Comparison of ENCODE assay signal across 9 cellular contexts in the genomic region with DNA sequence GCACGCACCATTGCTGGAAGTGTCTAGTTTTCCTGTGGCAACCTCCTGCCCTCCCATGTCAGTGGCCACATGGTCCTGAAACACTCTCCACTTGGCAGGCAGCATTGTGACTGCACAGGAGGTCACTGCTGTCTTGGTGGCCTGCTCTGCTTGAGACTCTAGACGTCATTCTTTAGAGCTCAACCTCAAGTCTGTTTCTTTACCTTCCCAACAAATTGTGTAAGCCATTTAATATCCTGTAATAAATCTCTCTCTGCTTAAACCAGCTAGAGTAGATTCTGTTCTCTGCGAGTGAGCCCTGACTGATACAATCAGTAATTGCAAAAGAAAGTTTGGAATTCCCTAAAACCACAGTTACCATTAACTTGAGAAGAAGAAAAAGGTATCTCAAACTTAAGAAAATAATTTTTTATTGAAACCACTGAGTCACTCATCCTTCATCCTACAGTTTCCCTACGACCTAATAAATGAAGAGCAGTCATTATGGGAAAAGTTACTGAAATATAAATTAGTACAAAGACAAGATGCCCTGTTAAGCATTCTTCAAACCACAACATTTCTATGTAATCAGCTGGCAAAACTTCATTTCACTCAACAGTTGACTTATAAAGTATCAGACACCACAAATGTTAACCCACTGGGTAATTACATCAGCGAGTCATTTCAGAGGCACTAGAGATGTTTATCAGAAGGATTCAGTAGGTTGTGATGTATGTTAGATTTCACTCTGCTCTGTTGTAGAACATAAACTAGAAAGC. TPM values are rescaled to one million over a fixed set of nuclear protein-coding genes. Genes with fewer than 3 reads are reported as not detected.
DNase-seq lines count a peak whose midpoint lies in the region; ATAC-seq and TF ChIP-seq lines count a peak whose summit lies in the region.
"Had no signal": no experiment of that assay in that cellular context is flagged by ENCODE, and none has a peak within 500 bp of the region (broad histone marks: within the 10 kb centered on the region; RNA-seq: fewer than 3 reads in every experiment).

No MANE protein-coding gene starts in this region.

- no peak for TF ChIP-seq CTCF in type B pancreatic cell (conservative IDR thresholded peaks at IDR 0.05)

- no peak for DNase-seq in activated T-cell treated with anti-CD3 and anti-CD28 coated beads, Interleukin-2, amount 50 U/mL, for 4 hours
- DNase-seq in activated T-cell treated with anti-CD3 and anti-CD28 coated beads for 4 hours (no peak), SK-N-DZ (ENCODE audit: low spot score) (peak; percentile 42), glomerular visceral epithelial cell (ENCODE audit: extremely low spot score) (peak; percentile 80), type B pancreatic cell (ENCODE audit: extremely low spot score, unreplicated experiment) (no peak), 8988T (no peak)
- no peak for DNase-seq in activated effector memory CD4-positive, alpha-beta T cell treated with anti-CD3 and anti-CD28 coated beads, Interleukin-2, amount 50 U/mL, for 16 hours
- DNase-seq in stimulated activated CD4-positive, alpha-beta T cell treated with anti-CD3 and anti-CD28 coated beads, Interleukin-2, amount 100 ng/mL, for 48 hours: no peak
- DNase-seq: C1 segment of cervical spinal cord had no signal

- peak; percentile 91 for ATAC-seq in activated T-cell treated with anti-CD3 and anti-CD28 coated beads, Interleukin-2, amount 50 U/mL, for 4 hours

- peaks cover 43% of the 10 kb centered on the region for H3K4me1 Mint-ChIP-seq in activated T-cell treated with anti-CD3 and anti-CD28 coated beads, Interleukin-2, amount 50 U/mL, for 4 hours (ENCODE audit: low read depth)
- H3K4me1 Mint-ChIP-seq in type B pancreatic cell (ENCODE audit: unreplicated experiment): peaks cover 46% of the 10 kb centered on the region

- peak overlapping the region; percentile 87 for H3K27ac Mint-ChIP-seq in type B pancreatic cell

- no peak overlapping the region for H3K4me3 Mint-ChIP-seq in activated T-cell treated with anti-CD3 and anti-CD28 coated beads, Interleukin-2, amount 50 U/mL, for 4 hours
- H3K4me3 Mint-ChIP-seq in type B pancreatic cell: no peak overlapping the region

- H3K36me3 Mint-ChIP-seq in activated T-cell treated with anti-CD3 and anti-CD28 coated beads, Interleukin-2, amount 50 U/mL, for 4 hours (ENCODE audit: insufficient read depth): peaks cover 11% of the 10 kb centered on the region
- H3K36me3 Mint-ChIP-seq in type B pancreatic cell: peaks cover 10% of the 10 kb centered on the region

- no peaks in the 10 kb centered on the region for H3K27me3 Mint-ChIP-seq in activated T-cell treated with anti-CD3 and anti-CD28 coated beads, Interleukin-2, amount 50 U/mL, for 4 hours (ENCODE audit: low read depth)
- no peaks in the 10 kb centered on the region for H3K27me3 Mint-ChIP-seq in type B pancreatic cell

- H3K9me3 Mint-ChIP-seq in activated T-cell treated with anti-CD3 and anti-CD28 coated beads, Interleukin-2, amount 50 U/mL, for 4 hours: no peaks in the 10 kb centered on the region
- no peaks in the 10 kb centered on the region for H3K9me3 Mint-ChIP-seq in type B pancreatic cell

RNA-seq across cellular contexts. Expression of gene SLC25A13, which starts 18.0 kb away (rescaled TPM):
- total RNA-seq in activated T-cell treated with anti-CD3 and anti-CD28 coated beads, Interleukin-2, amount 50 U/mL, for 4 hours: 10 to 100 TPM; 18.0 to 19.0 (median 18.3) TPM
- polyA plus RNA-seq in SK-N-DZ (2014; cell fraction: cytosol; rRNA removed): 101 and 109 TPM in 2 replicates
- 68.9 and 75.0 TPM in 2 replicates for polyA plus RNA-seq in SK-N-DZ (2014; cell fraction: nucleus; rRNA removed)
- 46.3 and 55.8 TPM in 2 replicates for total RNA-seq in type B pancreatic cell (ENCODE audit: low replicate concordance)

Comparison
In these comparisons a context has a peak if more than half of its experiments do, and no peak if none do; other contexts are left out.
1. DNase-seq: peak in SK-N-DZ (single experiment) and glomerular visceral epithelial cell (single experiment); none in activated T-cell treated with anti-CD3 and anti-CD28 coated beads, Interleukin-2, amount 50 U/mL, for 4 hours (single experiment), activated T-cell treated with anti-CD3 and anti-CD28 coated beads for 4 hours (single experiment), type B pancreatic cell (single experiment), activated effector memory CD4-positive, alpha-beta T cell treated with anti-CD3 and anti-CD28 coated beads, Interleukin-2, amount 50 U/mL, for 16 hours (single experiment), stimulated activated CD4-positive, alpha-beta T cell treated with anti-CD3 and anti-CD28 coated beads, Interleukin-2, amount 100 ng/mL, for 48 hours (0 of 2) and 8988T (single experiment).